ENCODE assay signal across 1 cellular context in the genomic region with DNA sequence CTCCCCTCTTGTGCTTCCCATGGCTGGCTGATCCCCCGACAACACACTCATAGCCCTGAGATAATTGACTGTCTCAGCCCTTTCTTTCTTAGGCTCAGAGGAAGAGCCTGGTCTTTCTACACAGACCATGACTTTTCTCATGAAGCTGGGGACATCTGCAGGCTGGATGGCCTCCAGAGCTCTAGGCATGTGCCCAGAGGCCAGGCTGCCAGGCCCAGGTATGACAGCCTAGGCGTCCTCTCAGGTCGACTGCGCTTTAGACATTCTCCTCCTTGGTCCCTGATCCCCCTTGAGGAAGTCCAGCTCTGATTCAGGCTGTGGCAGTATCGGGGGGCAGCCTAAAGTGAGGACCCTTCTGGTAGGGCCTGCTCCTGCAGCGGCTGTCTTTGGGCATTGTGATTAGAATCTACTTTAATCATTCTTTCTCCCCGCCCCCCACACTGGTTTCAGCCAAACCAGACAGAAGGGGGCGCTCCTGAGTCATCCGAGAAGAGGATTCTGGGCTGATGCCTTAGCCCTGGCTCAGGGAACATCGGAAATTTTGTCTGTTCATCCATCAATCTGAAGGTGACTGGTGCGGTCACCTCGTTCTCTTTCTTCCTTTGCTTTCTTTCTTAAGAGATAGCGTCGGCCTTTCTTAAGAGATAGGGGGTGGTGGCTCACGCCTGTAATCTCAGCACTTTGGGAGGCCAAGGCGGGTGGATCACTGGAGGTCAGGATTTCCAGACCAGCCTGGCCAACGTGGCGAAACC.
TF ChIP-seq lines count a peak whose summit lies in the region.

No MANE protein-coding gene starts in this region.

TF ChIP-seq in A549, 52 proteins besides CTCF, POLR2A, EP300 and RAD21 (continued from another document):
- no peak for TF ChIP-seq BCL3 (IDR thresholded peaks at IDR 0.05)
